In the genomic region with DNA sequence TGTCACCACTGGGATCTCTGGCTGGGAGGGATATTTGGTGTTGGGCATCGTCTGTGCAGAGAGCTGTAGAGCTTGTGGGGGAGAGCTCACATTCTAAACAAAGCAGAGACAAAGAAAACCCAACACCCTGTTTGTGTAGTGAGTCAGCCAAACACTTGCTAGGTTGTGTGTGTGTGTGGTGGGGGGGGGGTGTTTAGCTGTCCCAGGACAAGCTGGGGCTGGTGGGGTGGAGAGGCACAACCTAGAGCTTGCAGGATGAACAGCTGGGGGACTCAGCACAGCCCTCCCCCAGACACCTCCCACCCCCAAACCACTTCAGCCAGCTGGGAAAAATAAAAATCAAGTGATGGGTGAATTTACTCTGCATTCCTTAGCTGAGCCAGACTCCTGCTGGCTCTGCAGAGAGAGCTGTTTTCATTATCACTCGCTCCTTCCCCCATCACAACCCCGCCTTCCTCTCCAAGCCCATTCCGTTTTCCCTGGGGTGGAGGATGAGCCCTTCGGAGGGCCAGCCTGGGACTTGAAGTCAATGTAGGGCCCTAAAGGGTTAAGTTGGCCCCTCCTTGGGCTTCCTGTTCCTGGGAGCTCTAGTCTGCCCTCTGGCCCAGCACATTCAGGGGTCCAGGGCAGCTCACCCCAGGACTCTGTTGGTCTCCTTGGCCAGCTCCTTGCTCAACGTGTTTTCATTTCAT, we compare ENCODE assay signal across 9 cellular contexts. TPM values are rescaled to one million over a fixed set of nuclear protein-coding genes. Genes with fewer than 3 reads are reported as not detected.
A peak's percentile ranks its signal among the peaks of the same experiment; 100 is the strongest.
DNase-seq lines count a peak whose midpoint lies in the region; ATAC-seq and TF ChIP-seq lines count a peak whose summit lies in the region.
"Had no signal": no experiment of that assay in that cellular context is flagged by ENCODE, and none has a peak within 500 bp of the region (broad histone marks: within the 10 kb centered on the region; RNA-seq: fewer than 3 reads in every experiment).

No MANE protein-coding gene starts in this region.

- H3K27me3 ChIP-seq in GM23338 (ENCODE audit: insufficient read depth) (peaks cover 35% of the 10 kb centered on the region), heart right ventricle (peaks cover 0 to 25% (median 0%) of the 10 kb centered on the region in 7 donors), sigmoid colon (no peaks in the 10 kb centered on the region)

- H3K9me3 ChIP-seq in heart right ventricle (no peaks in the 10 kb centered on the region), sigmoid colon (no peaks in the 10 kb centered on the region)

- TF ChIP-seq EP300 in sigmoid colon (IDR thresholded peaks at IDR 0.05): no peak

- peak overlapping the region; percentile 43; the same call in 1 of the 2 replicates for H2AFZ ChIP-seq in GM23338

- no peaks in the 10 kb centered on the region for H3K9me2 ChIP-seq in GM23338 (ENCODE audit: insufficient read depth)

- no peaks in the 10 kb centered on the region; the same call in 2 of the 3 replicates for H3K9me3 Mint-ChIP-seq in GM23338
- H3K9me3 Mint-ChIP-seq in T-helper 2 cell treated with Interferon-gamma antibody and Interleukin-4, amounts not matched to agents 5 μg/mL and 100 μg/mL, for 36 hours: no peaks in the 10 kb centered on the region

- 30 to 41% methylated on average over 6 of the region's 6 CpGs for WGBS in heart right ventricle, 2 donors
- 56 to 57% methylated on average over 6 of the region's 6 CpGs for WGBS in sigmoid colon, 2 donors

- H3K4me1 ChIP-seq in GM23338 (ENCODE audit: insufficient read depth): peaks cover 17% of the 10 kb centered on the region; the same call in 1 of the 2 replicates
- peaks cover 15 to 82% (median 53%) of the 10 kb centered on the region in 9 donors for H3K4me1 ChIP-seq in heart right ventricle
- H3K4me1 ChIP-seq in sigmoid colon: peaks cover 0 to 85% (median 55%) of the 10 kb centered on the region in 4 donors

- TF ChIP-seq POLR2A in sigmoid colon (IDR thresholded peaks at IDR 0.05): no peak

- H3K27ac ChIP-seq in GM23338 (ENCODE audit: low read depth) (0 out of 2 replicates have a peak overlapping the region, but pooled peaks have one; percentile 45), heart right ventricle (peak overlapping the region in 8 of 10 donors; percentile 15 to 78 (median 64)), sigmoid colon (peak overlapping the region; percentile 85 to 87 (median 86))

- ATAC-seq in GM23338: peak; percentile 61
- peak; percentile 78 for ATAC-seq in SK-N-SH treated with all-trans-retinoic acid at 6 μM for 48 hours
- peak in 6 of 8 donors; percentile 15 to 43 (median 22) for ATAC-seq in heart right ventricle
- no peak for ATAC-seq in left colon

- H3F3A ChIP-seq in GM23338 (replicated peaks; ENCODE audit: low read depth): peaks cover 14% of the 10 kb centered on the region; the same call in 1 of the 2 replicates

- no peaks in the 10 kb centered on the region for H3K79me2 ChIP-seq in GM23338 (replicated peaks; ENCODE audit: insufficient read depth)

- H3K4me3 ChIP-seq in GM23338 (peak overlapping the region; percentile 39), heart right ventricle (peak overlapping the region in 1 of 10 donors; percentile 1), sigmoid colon (peak overlapping the region in 3 of 4 donors; percentile 19 to 28 (median 23))

- intact Hi-C loops in heart right ventricle (cut with DNase I) (loop anchor here in 7 of 10 donors (1.0 to 10.0 kb wide), 6 partner anchors 17 to 595 kb away; no protein-coding TSS in a partner anchor), sigmoid colon (cut with DNase I) (loop anchor here (2.0 to 5.0 kb wide), 2 partner anchors 17 to 58 kb away; no protein-coding TSS in a partner anchor), left colon (cut with DNase I, micrococcal nuclease) (no loop called here)

- H3K4me1 Mint-ChIP-seq in GM23338: peaks cover 32% of the 10 kb centered on the region
- H3K4me1 Mint-ChIP-seq in T-helper 2 cell treated with Interferon-gamma antibody and Interleukin-4, amounts not matched to agents 5 μg/mL and 100 μg/mL, for 36 hours (ENCODE audit: low read depth): peaks cover 7% of the 10 kb centered on the region

- peak overlapping the region; percentile 94 for H3K27ac Mint-ChIP-seq in GM23338
- H3K27ac Mint-ChIP-seq in T-helper 2 cell treated with Interferon-gamma antibody and Interleukin-4, amounts not matched to agents 5 μg/mL and 100 μg/mL, for 36 hours: no peak overlapping the region

- no peaks in the 10 kb centered on the region; the same call in 2 of the 3 replicates for H3K36me3 Mint-ChIP-seq in GM23338 (ENCODE audit: low read depth)
- no peaks in the 10 kb centered on the region for H3K36me3 Mint-ChIP-seq in T-helper 2 cell treated with Interferon-gamma antibody and Interleukin-4, amounts not matched to agents 5 μg/mL and 100 μg/mL, for 36 hours (ENCODE audit: low read depth)

- H3K36me3 ChIP-seq in GM23338 (ENCODE audit: insufficient read depth) (no peaks in the 10 kb centered on the region; the same call in 1 of the 2 replicates), heart right ventricle (no peaks in the 10 kb centered on the region), sigmoid colon (no peaks in the 10 kb centered on the region)

- H3K4me3 Mint-ChIP-seq in GM23338: peak overlapping the region; percentile 40
- H3K4me3 Mint-ChIP-seq in T-helper 2 cell treated with Interferon-gamma antibody and Interleukin-4, amounts not matched to agents 5 μg/mL and 100 μg/mL, for 36 hours: no peak overlapping the region

- peak overlapping the region; percentile 70 for H3K4me2 ChIP-seq in GM23338

- H3K27me3 Mint-ChIP-seq in GM23338 (ENCODE audit: insufficient read depth, low read depth, poor library complexity): peaks cover 35% of the 10 kb centered on the region
- peaks cover 35% of the 10 kb centered on the region for H3K27me3 Mint-ChIP-seq in T-helper 2 cell treated with Interferon-gamma antibody and Interleukin-4, amounts not matched to agents 5 μg/mL and 100 μg/mL, for 36 hours (ENCODE audit: low read depth)

- no peaks in the 10 kb centered on the region for H4K20me1 ChIP-seq in GM23338 (replicated peaks; ENCODE audit: insufficient read depth)

- TF ChIP-seq CTCF in GM23338 (conservative IDR thresholded peaks at IDR 0.05; ENCODE audit: low read depth in 2 of 2): 0 out of 4 replicates have a peak, but pooled peaks of 1 of the 2 experiments have one; percentile 7
- TF ChIP-seq CTCF in heart right ventricle (IDR thresholded peaks at IDR 0.05): no peak
- no peak for TF ChIP-seq CTCF in sigmoid colon (IDR thresholded peaks at IDR 0.05)

- DNase-seq in GM23338 (ENCODE audit: low spot score): peak; percentile 84
- DNase-seq in heart right ventricle: no peak
- peak; percentile 70 for DNase-seq in sigmoid colon
- DNase-seq in T-helper 2 cell treated with Interferon-gamma antibody and Interleukin-4, amounts not matched to agents 5 μg/mL and 100 μg/mL, for 36 hours (ENCODE audit: low spot score): no peak
- no peak for DNase-seq in left colon
- DNase-seq in NCI-H748 (lab: John Stamatoyannopoulos, UW; ENCODE audit: unreplicated experiment): no peak
- no peak for DNase-seq in NCI-H146 treated with DMSO at 0.1 percent for 48 hours (lab: John Stamatoyannopoulos, UW; ENCODE audit: unreplicated experiment)
- DNase-seq: T-helper 2 cell had no signal

TF ChIP-seq in GM23338, 12 proteins besides CTCF, POLR2A, EP300 and RAD21 (continues in another document):
- TF ChIP-seq EZH2 (IDR thresholded peaks at IDR 0.05; ENCODE audit: low read depth, unreplicated experiment) (no peak), ZNF114 (CRISPR knock-in tag; IDR thresholded peaks at IDR 0.05) (no peak), ZNF331 (CRISPR knock-in tag; IDR thresholded peaks at IDR 0.05; ENCODE audit: low read depth) (no peak)

TF ChIP-seq in SK-N-SH treated with all-trans-retinoic acid at 6 μM for 48 hours, 23 proteins besides CTCF, POLR2A, EP300 and RAD21:
- TF ChIP-seq TCF4 (CRISPR knock-in tag; IDR thresholded peaks at IDR 0.05; ENCODE audit: borderline replicate concordance) (no peak), ZFP3 (CRISPR knock-in tag; IDR thresholded peaks at IDR 0.05) (peak; percentile 93; the same call in 1 of the 2 replicates), ZNF565 (CRISPR knock-in tag; conservative IDR thresholded peaks at IDR 0.05; ENCODE audit: low read depth) (no peak), OSR1 (CRISPR knock-in tag; IDR thresholded peaks at IDR 0.05) (no peak)
- TF ChIP-seq, protein P1, sequence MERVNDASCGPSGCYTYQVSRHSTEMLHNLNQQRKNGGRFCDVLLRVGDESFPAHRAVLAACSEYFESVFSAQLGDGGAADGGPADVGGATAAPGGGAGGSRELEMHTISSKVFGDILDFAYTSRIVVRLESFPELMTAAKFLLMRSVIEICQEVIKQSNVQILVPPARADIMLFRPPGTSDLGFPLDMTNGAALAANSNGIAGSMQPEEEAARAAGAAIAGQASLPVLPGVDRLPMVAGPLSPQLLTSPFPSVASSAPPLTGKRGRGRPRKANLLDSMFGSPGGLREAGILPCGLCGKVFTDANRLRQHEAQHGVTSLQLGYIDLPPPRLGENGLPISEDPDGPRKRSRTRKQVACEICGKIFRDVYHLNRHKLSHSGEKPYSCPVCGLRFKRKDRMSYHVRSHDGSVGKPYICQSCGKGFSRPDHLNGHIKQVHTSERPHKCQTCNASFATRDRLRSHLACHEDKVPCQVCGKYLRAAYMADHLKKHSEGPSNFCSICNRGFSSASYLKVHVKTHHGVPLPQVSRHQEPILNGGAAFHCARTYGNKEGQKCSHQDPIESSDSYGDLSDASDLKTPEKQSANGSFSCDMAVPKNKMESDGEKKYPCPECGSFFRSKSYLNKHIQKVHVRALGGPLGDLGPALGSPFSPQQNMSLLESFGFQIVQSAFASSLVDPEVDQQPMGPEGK (CRISPR knock-in tag; IDR thresholded peaks at IDR 0.05; ENCODE audit: borderline replicate concordance): no peak
TF ChIP-seq in SK-N-SH treated with all-trans-retinoic acid at 6 μM for 48 hours: peak in this region for 1.

RNA-seq across cellular contexts. Expression of a gene that starts 2.6 kb away (rescaled TPM):
- 6.4 and 6.7 TPM in 2 replicates for total RNA-seq in GM23338 (2014; rRNA removed; shearing (Covaris generic))
- polyA plus RNA-seq in GM23338 (2016; fragmentation: Nextera tagmentation; extraction: Ambion mirVana) (1.1 TPM in 2 replicates), heart right ventricle (1 to 10 TPM; 5.9 to 9.3 TPM), sigmoid colon (1 to 10 TPM in 1 of 3 donors, under 1 TPM in 2; 0.46 to 3.4 (median 0.60) TPM)
- total RNA-seq in heart right ventricle (10 to 100 TPM; 21.9 to 51.2 (median 32.5) TPM), sigmoid colon (100 to 1,000 TPM in 1 of 4 donors, 10 to 100 TPM in 3; 60.0 to 147 (median 65.5) TPM), left colon (10 to 100 TPM in 1 of 2 donors, 1 to 10 TPM in 1; 3.3 to 12.7 TPM)

RNA-seq across cellular contexts. Expression of a gene that starts 8.4 kb away (rescaled TPM):
- 125 and 139 TPM in 2 replicates for total RNA-seq in GM23338 (2014; rRNA removed; shearing (Covaris generic))
- polyA plus RNA-seq in GM23338 (2016; fragmentation: Nextera tagmentation; extraction: Ambion mirVana) (40.9 and 44.2 TPM in 2 replicates), heart right ventricle (1 to 10 TPM in 1 of 2 donors, under 1 TPM in 1; 0.29 to 1.0 TPM), sigmoid colon (1 to 10 TPM in 1 of 3 donors, under 1 TPM in 2; 0.60 to 1.8 (median 0.69) TPM)
- total RNA-seq in heart right ventricle (1 to 10 TPM in 8 of 10 donors, under 1 TPM in 2; 0.78 to 2.0 (median 1.2) TPM), sigmoid colon (1 to 10 TPM; 1.2 to 3.0 (median 2.0) TPM), left colon (1 to 10 TPM; 4.6 to 7.1 TPM)

Comparison
In these comparisons a context has a peak if more than half of its experiments do, and no peak if none do; other contexts are left out.
1. DNase-seq: peak in GM23338 (single experiment) and sigmoid colon (single experiment); none in heart right ventricle (0 of 2), T-helper 2 cell treated with Interferon-gamma antibody and Interleukin-4, amounts not matched to agents 5 μg/mL and 100 μg/mL, for 36 hours (single experiment), left colon (0 of 2), NCI-H748 (single experiment) and NCI-H146 treated with DMSO at 0.1 percent for 48 hours (single experiment).
2. RNA of a gene that starts 8.4 kb away (total RNA-seq): 125 to 139 TPM in GM23338; 4.6 to 7.1 TPM in left colon, 1.2 to 3.0 TPM in sigmoid colon and 0.78 to 2.0 TPM in heart right ventricle; every median in the first group is over 10 times any median in the second.
3. intact Hi-C loops: an anchor here in heart right ventricle (1.0 to 10.0 kb wide) and sigmoid colon (2.0 to 5.0 kb wide); none called in left colon.
4. Peak in every context shown above with its lines, with median percentiles within 50 percentile points of each other: H3K27ac ChIP-seq.